Comparison of ENCODE assay signal across 2 cellular contexts in the genomic region with DNA sequence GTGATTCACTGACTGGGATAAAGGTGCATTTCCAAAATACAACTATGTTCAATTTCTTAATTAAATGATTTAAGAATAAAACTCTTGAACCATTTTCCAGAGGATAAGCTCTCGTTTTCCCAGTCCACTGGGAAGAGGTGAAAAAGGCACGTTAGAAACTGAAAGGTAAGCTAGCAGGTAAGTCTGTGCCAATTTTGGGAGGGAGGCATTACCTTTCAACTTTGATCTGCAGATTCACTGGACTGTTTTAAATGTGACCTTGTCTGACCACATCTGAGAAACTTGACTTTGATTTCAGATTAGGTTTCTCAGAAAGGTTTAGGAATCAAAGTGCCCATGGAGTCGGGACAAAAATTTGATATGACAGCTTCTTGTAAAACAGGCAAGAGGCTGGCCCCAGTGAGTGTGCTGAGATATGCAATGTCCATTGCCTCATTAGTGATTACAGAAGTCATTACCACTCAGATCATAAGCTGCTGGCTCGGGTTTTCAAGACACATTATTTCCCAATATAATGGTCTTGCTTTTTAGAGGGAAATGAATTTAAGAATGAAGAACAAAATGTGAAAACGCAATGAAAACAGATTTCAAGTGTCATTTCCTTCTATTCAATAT.
TF ChIP-seq lines count a peak whose summit lies in the region.

No MANE protein-coding gene starts in this region.

TF ChIP-seq in liver, 16 proteins besides CTCF, POLR2A, EP300 and RAD21 (continued from another document):
- TF ChIP-seq GABPA (IDR thresholded peaks at IDR 0.05 in 1 of 2, conservative IDR thresholded peaks at IDR 0.05 in 1 of 2): no peak

TF ChIP-seq in HepG2, 621 proteins besides CTCF, POLR2A, EP300 and RAD21 (continued from another document):
- TF ChIP-seq DNMT3B (CRISPR knock-in tag; conservative IDR thresholded peaks at IDR 0.05) (no peak), ZNF296 (CRISPR knock-in tag; conservative IDR thresholded peaks at IDR 0.05) (no peak), ASH2L (IDR thresholded peaks at IDR 0.05; ENCODE audit: insufficient read length, low read depth, low read length) (no peak), NFE2 (CRISPR knock-in tag; IDR thresholded peaks at IDR 0.05) (no peak), RFXAP (CRISPR knock-in tag; IDR thresholded peaks at IDR 0.05; ENCODE audit: borderline replicate concordance) (no peak), ZFP36L1 (CRISPR knock-in tag; IDR thresholded peaks at IDR 0.05) (no peak), ZNF136 (CRISPR knock-in tag; IDR thresholded peaks at IDR 0.05; ENCODE audit: low read depth) (no peak), EED (CRISPR knock-in tag; IDR thresholded peaks at IDR 0.05) (no peak), SRSF9 (IDR thresholded peaks at IDR 0.05; ENCODE audit: borderline replicate concordance, insufficient read depth, low read depth, low read length, poor library complexity, severe bottlenecking) (no peak), CSRNP2 (CRISPR knock-in tag; conservative IDR thresholded peaks at IDR 0.05; ENCODE audit: low read depth) (no peak), ZNF253 (CRISPR knock-in tag; IDR thresholded peaks at IDR 0.05; ENCODE audit: borderline replicate concordance) (no peak)
